21 cellular contexts compared by ENCODE assay signal in genomic region chrX:133648594-133648993, GRCh38.
A peak's percentile ranks its signal among the peaks of the same experiment; 100 is the strongest.
DNase-seq lines count a peak whose midpoint lies in the region; ATAC-seq, FAIRE-seq and TF ChIP-seq lines count a peak whose summit lies in the region.
"Had no signal": no experiment of that assay in that cellular context is flagged by ENCODE, and none has a peak within 500 bp of the region (broad histone marks: within the 10 kb centered on the region; RNA-seq: fewer than 3 reads in every experiment).

No MANE protein-coding gene starts in this region.

- DNase-seq in astrocyte (ENCODE audit: low read depth) = no peak
- DNase-seq in psoas muscle = no peak
- DNase-seq in activated T-cell treated with anti-CD3 and anti-CD28 coated beads, Interleukin-2, amount 50 U/mL, for 24 hours = no peak
- no peak for DNase-seq in A172 (ENCODE audit: low spot score)
- DNase-seq: AML-193; CD4-positive, alpha-beta T cell; DMS153; DMS79; GDM1; GM23248; H7; IMR-90 had no signal

- peak; percentile 13 for FAIRE-seq in astrocyte (lab: Jason Lieb, UNC)
- FAIRE-seq: A549, GM12892, GM18507, HTR-8/SVneo, K562 had no signal

- H3K4me3 Mint-ChIP-seq in astrocyte (ENCODE audit: unreplicated experiment) (no peak overlapping the region), nephron (no peak overlapping the region)
- no peak overlapping the region for H3K4me3 Mint-ChIP-seq in activated T-cell treated with anti-CD3 and anti-CD28 coated beads, Interleukin-2, amount 50 U/mL, for 24 hours
- H3K4me3 Mint-ChIP-seq: CD4-positive, alpha-beta T cell had no signal

- H3K4me1 Mint-ChIP-seq in astrocyte (ENCODE audit: low read depth, unreplicated experiment) (peaks cover 6% of the 10 kb centered on the region), nephron (peaks cover 72% of the 10 kb centered on the region)
- H3K4me1 Mint-ChIP-seq in activated T-cell treated with anti-CD3 and anti-CD28 coated beads, Interleukin-2, amount 50 U/mL, for 24 hours (ENCODE audit: low read depth) = no peaks in the 10 kb centered on the region

- H3K36me3 ChIP-seq in astrocyte (ENCODE audit: insufficient read depth, low read length) (no peaks in the 10 kb centered on the region), psoas muscle (ENCODE audit: insufficient read depth in 1 of 2, low read depth in 1 of 2) (no peaks in the 10 kb centered on the region)

- H3K4me2 ChIP-seq in astrocyte (ENCODE audit: low read length) = no peak overlapping the region
- H3K4me2 ChIP-seq: A549 had no signal

- ATAC-seq in psoas muscle (peak; percentile 65 to 80 (median 72)), HG03135 (IDR thresholded peaks at IDR 0.05; ENCODE audit: unreplicated experiment) (no peak), HG03196 (IDR thresholded peaks at IDR 0.05; ENCODE audit: unreplicated experiment) (no peak)
- ATAC-seq: A549, K562 had no signal

- no peak overlapping the region for H3K9ac ChIP-seq in astrocyte (ENCODE audit: low read length)
- H3K9ac ChIP-seq: GM23248 had no signal

- WGBS in psoas muscle, 3 donors = 36 to 43% (median 36%) methylated on average over 4 of the region's 4 CpGs

- H2AFZ ChIP-seq in astrocyte (ENCODE audit: low read depth, low read length) = no peak overlapping the region
- H2AFZ ChIP-seq: GM23248 had no signal

- H3K27me3 ChIP-seq in astrocyte (ENCODE audit: insufficient read depth, low read length) = no peaks in the 10 kb centered on the region
- H3K27me3 ChIP-seq in psoas muscle (ENCODE audit: insufficient read depth in 3 of 3, low read length in 2 of 3) = no peaks in the 10 kb centered on the region

- H3K36me3 Mint-ChIP-seq in astrocyte (ENCODE audit: low read depth, unreplicated experiment) (no peaks in the 10 kb centered on the region), nephron (ENCODE audit: low read depth) (peaks cover 9% of the 10 kb centered on the region)
- H3K36me3 Mint-ChIP-seq in activated T-cell treated with anti-CD3 and anti-CD28 coated beads, Interleukin-2, amount 50 U/mL, for 24 hours (ENCODE audit: low read depth) = no peaks in the 10 kb centered on the region

- H3K9me3 ChIP-seq in astrocyte (ENCODE audit: insufficient read depth, low read depth, low read length) (no peaks in the 10 kb centered on the region), psoas muscle (no peaks in the 10 kb centered on the region)
- H3K9me3 ChIP-seq: A549 had no signal

- H3K9me3 Mint-ChIP-seq in astrocyte (ENCODE audit: unreplicated experiment) (no peaks in the 10 kb centered on the region), nephron (no peaks in the 10 kb centered on the region)
- no peaks in the 10 kb centered on the region for H3K9me3 Mint-ChIP-seq in activated T-cell treated with anti-CD3 and anti-CD28 coated beads, Interleukin-2, amount 50 U/mL, for 24 hours
- H3K9me3 Mint-ChIP-seq: CD4-positive, alpha-beta T cell had no signal

- no peaks in the 10 kb centered on the region for H3K79me2 ChIP-seq in astrocyte (ENCODE audit: insufficient read depth, low read length)

- H4K20me1 ChIP-seq in astrocyte (ENCODE audit: insufficient read depth, low read length) = no peaks in the 10 kb centered on the region

- intact Hi-C loops in psoas muscle (cut with DNase I) = loop anchor here in 1 of 2 donors (5.0 kb wide), 1 partner anchor 111 kb away; no protein-coding TSS in a partner anchor

- no peaks in the 10 kb centered on the region for H3K27me3 Mint-ChIP-seq in astrocyte (ENCODE audit: low read depth, unreplicated experiment)
- H3K27me3 Mint-ChIP-seq in nephron (ENCODE audit: low read depth) = no peaks in the 10 kb centered on the region
- peaks cover 17% of the 10 kb centered on the region for H3K27me3 Mint-ChIP-seq in activated T-cell treated with anti-CD3 and anti-CD28 coated beads, Interleukin-2, amount 50 U/mL, for 24 hours
- H3K27me3 Mint-ChIP-seq: CD4-positive, alpha-beta T cell had no signal

- H3K4me3 ChIP-seq in astrocyte (ENCODE audit: insufficient read depth, low read depth, low read length) (no peak overlapping the region), psoas muscle (no peak overlapping the region)
- H3K4me3 ChIP-seq: A549, GM23248, K562 had no signal

- H3K27ac ChIP-seq in astrocyte (ENCODE audit: low read depth, low read length) = no peak overlapping the region
- H3K27ac ChIP-seq in psoas muscle = peak overlapping the region; percentile 42
- H3K27ac ChIP-seq: A549, C4-2B, GM23248 had no signal

- H3K4me1 ChIP-seq in astrocyte (ENCODE audit: insufficient read depth, low read length) (no peaks in the 10 kb centered on the region), psoas muscle (no peaks in the 10 kb centered on the region)
- H3K4me1 ChIP-seq: A549 had no signal

- H3K27ac Mint-ChIP-seq in astrocyte (ENCODE audit: unreplicated experiment) = no peak overlapping the region
- H3K27ac Mint-ChIP-seq in nephron = peak overlapping the region in 2 of 3 experiments; percentile 39 to 79
- no peak overlapping the region for H3K27ac Mint-ChIP-seq in activated T-cell treated with anti-CD3 and anti-CD28 coated beads, Interleukin-2, amount 50 U/mL, for 24 hours
- H3K27ac Mint-ChIP-seq: CD4-positive, alpha-beta T cell had no signal

- TF ChIP-seq CTCF in astrocyte (IDR thresholded peaks at IDR 0.05; ENCODE audit: insufficient read depth, low read depth, low read length) (no peak), nephron (IDR thresholded peaks at IDR 0.05; ENCODE audit: unreplicated experiment in 3 of 3) (no peak), psoas muscle (IDR thresholded peaks at IDR 0.05) (no peak)

Comparison
In these comparisons a context has a peak if more than half of its experiments do, and no peak if none do; other contexts are left out.
1. H3K27ac Mint-ChIP-seq: peak in nephron (2 of 3); none in astrocyte (single experiment) and activated T-cell treated with anti-CD3 and anti-CD28 coated beads, Interleukin-2, amount 50 U/mL, for 24 hours (single experiment).
2. ATAC-seq: peak in psoas muscle (4 of 4); none in HG03135 (single experiment) and HG03196 (single experiment).